ENCODE assay signal across 17 cellular contexts in genomic region chr18:36771246-36771645, GRCh38. TPM values are rescaled to one million over a fixed set of nuclear protein-coding genes. Genes with fewer than 3 reads are reported as not detected.
DNase-seq lines count a peak whose midpoint lies in the region; ATAC-seq and TF ChIP-seq lines count a peak whose summit lies in the region.
"Had no signal": no experiment of that assay in that cellular context is flagged by ENCODE, and none has a peak within 500 bp of the region (broad histone marks: within the 10 kb centered on the region; RNA-seq: fewer than 3 reads in every experiment).

No MANE protein-coding gene starts in this region.

- ATAC-seq in activated naive CD8-positive, alpha-beta T cell treated with anti-CD3 and anti-CD28 coated beads, Interleukin-2, amount 10 ng/mL, durations not matched to agents 7 days and 5 days (ENCODE audit: low read depth), result peak; percentile 63
- ATAC-seq in activated naive CD8-positive, alpha-beta T cell treated with anti-CD3 and anti-CD28 coated beads, Interleukin-2, amount 50 U/mL, for 24 hours, result no peak
- peak; percentile 59 for ATAC-seq in HG02798 (IDR thresholded peaks at IDR 0.05; ENCODE audit: poor library complexity, unreplicated experiment)
- ATAC-seq in GM21717 (IDR thresholded peaks at IDR 0.05; ENCODE audit: unreplicated experiment), result no peak
- ATAC-seq: activated CD8-positive, alpha-beta memory T cell treated with anti-CD3 and anti-CD28 coated beads, Interleukin-2, amount 10 ng/mL, durations not matched to agents 7 days and 5 days; left lobe of liver had no signal

- H3K27me3 Mint-ChIP-seq in activated naive CD8-positive, alpha-beta T cell treated with anti-CD3 and anti-CD28 coated beads, Interleukin-2, amount 10 ng/mL, durations not matched to agents 7 days and 5 days, result no peaks in the 10 kb centered on the region
- peaks cover 2% of the 10 kb centered on the region for H3K27me3 Mint-ChIP-seq in activated naive CD8-positive, alpha-beta T cell treated with anti-CD3 and anti-CD28 coated beads, Interleukin-2, amount 50 U/mL, for 24 hours
- H3K27me3 Mint-ChIP-seq in nephron (ENCODE audit: low read depth), result peaks cover 14% of the 10 kb centered on the region
- peaks cover 7% of the 10 kb centered on the region for H3K27me3 Mint-ChIP-seq in activated naive CD4-positive, alpha-beta T cell treated with anti-CD3 and anti-CD28 coated beads for 36 hours (ENCODE audit: low read depth)
- H3K27me3 Mint-ChIP-seq: activated CD8-positive, alpha-beta memory T cell treated with anti-CD3 and anti-CD28 coated beads, Interleukin-2, amount 10 ng/mL, durations not matched to agents 7 days and 5 days had no signal

- H3K27ac Mint-ChIP-seq in activated naive CD8-positive, alpha-beta T cell treated with anti-CD3 and anti-CD28 coated beads, Interleukin-2, amount 10 ng/mL, durations not matched to agents 7 days and 5 days, result no peak overlapping the region
- no peak overlapping the region for H3K27ac Mint-ChIP-seq in activated naive CD8-positive, alpha-beta T cell treated with anti-CD3 and anti-CD28 coated beads, Interleukin-2, amount 50 U/mL, for 24 hours
- peak overlapping the region in 2 of 3 experiments; percentile 47 to 53 for H3K27ac Mint-ChIP-seq in nephron
- no peak overlapping the region for H3K27ac Mint-ChIP-seq in activated naive CD4-positive, alpha-beta T cell treated with anti-CD3 and anti-CD28 coated beads for 36 hours
- H3K27ac Mint-ChIP-seq: activated CD8-positive, alpha-beta memory T cell treated with anti-CD3 and anti-CD28 coated beads, Interleukin-2, amount 10 ng/mL, durations not matched to agents 7 days and 5 days had no signal

- CTCF ChIA-PET in activated naive CD4-positive, alpha-beta T cell treated with anti-CD3 and anti-CD28 coated beads for 36 hours (lab: Charles Lee), result interaction anchor here (0.9 to 1.4 kb wide), 2 partner anchors 38 to 84 kb away, joined by 3 to 6 read pairs; no protein-coding TSS in a partner anchor

- intact Hi-C loops in activated naive CD4-positive, alpha-beta T cell treated with anti-CD3 and anti-CD28 coated beads for 36 hours (cut with micrococcal nuclease), result no loop called here

- no peak overlapping the region for H3K4me3 Mint-ChIP-seq in activated naive CD8-positive, alpha-beta T cell treated with anti-CD3 and anti-CD28 coated beads, Interleukin-2, amount 10 ng/mL, durations not matched to agents 7 days and 5 days
- no peak overlapping the region for H3K4me3 Mint-ChIP-seq in activated naive CD8-positive, alpha-beta T cell treated with anti-CD3 and anti-CD28 coated beads, Interleukin-2, amount 50 U/mL, for 24 hours
- no peak overlapping the region for H3K4me3 Mint-ChIP-seq in nephron
- H3K4me3 Mint-ChIP-seq in activated naive CD4-positive, alpha-beta T cell treated with anti-CD3 and anti-CD28 coated beads for 36 hours, result no peak overlapping the region
- H3K4me3 Mint-ChIP-seq: activated CD8-positive, alpha-beta memory T cell treated with anti-CD3 and anti-CD28 coated beads, Interleukin-2, amount 10 ng/mL, durations not matched to agents 7 days and 5 days had no signal

- H3K9me3 Mint-ChIP-seq in activated naive CD8-positive, alpha-beta T cell treated with anti-CD3 and anti-CD28 coated beads, Interleukin-2, amount 10 ng/mL, durations not matched to agents 7 days and 5 days, result no peaks in the 10 kb centered on the region
- no peaks in the 10 kb centered on the region for H3K9me3 Mint-ChIP-seq in activated naive CD8-positive, alpha-beta T cell treated with anti-CD3 and anti-CD28 coated beads, Interleukin-2, amount 50 U/mL, for 24 hours
- no peaks in the 10 kb centered on the region for H3K9me3 Mint-ChIP-seq in nephron
- H3K9me3 Mint-ChIP-seq in activated naive CD4-positive, alpha-beta T cell treated with anti-CD3 and anti-CD28 coated beads for 36 hours, result peaks cover 3% of the 10 kb centered on the region

- no peak for TF ChIP-seq CTCF in nephron (IDR thresholded peaks at IDR 0.05; ENCODE audit: unreplicated experiment in 3 of 3)

- H3K36me3 Mint-ChIP-seq in activated naive CD8-positive, alpha-beta T cell treated with anti-CD3 and anti-CD28 coated beads, Interleukin-2, amount 10 ng/mL, durations not matched to agents 7 days and 5 days, result no peaks in the 10 kb centered on the region
- no peaks in the 10 kb centered on the region for H3K36me3 Mint-ChIP-seq in activated naive CD8-positive, alpha-beta T cell treated with anti-CD3 and anti-CD28 coated beads, Interleukin-2, amount 50 U/mL, for 24 hours (ENCODE audit: low read depth)
- H3K36me3 Mint-ChIP-seq in nephron (ENCODE audit: low read depth), result peaks cover 5% of the 10 kb centered on the region
- H3K36me3 Mint-ChIP-seq in activated naive CD4-positive, alpha-beta T cell treated with anti-CD3 and anti-CD28 coated beads for 36 hours (ENCODE audit: low read depth), result no peaks in the 10 kb centered on the region
- H3K36me3 Mint-ChIP-seq: activated CD8-positive, alpha-beta memory T cell treated with anti-CD3 and anti-CD28 coated beads, Interleukin-2, amount 10 ng/mL, durations not matched to agents 7 days and 5 days had no signal

- peaks cover 7% of the 10 kb centered on the region for H3K4me1 Mint-ChIP-seq in activated naive CD8-positive, alpha-beta T cell treated with anti-CD3 and anti-CD28 coated beads, Interleukin-2, amount 10 ng/mL, durations not matched to agents 7 days and 5 days
- peaks cover 7% of the 10 kb centered on the region for H3K4me1 Mint-ChIP-seq in activated naive CD8-positive, alpha-beta T cell treated with anti-CD3 and anti-CD28 coated beads, Interleukin-2, amount 50 U/mL, for 24 hours
- H3K4me1 Mint-ChIP-seq in nephron, result peaks cover 22% of the 10 kb centered on the region
- H3K4me1 Mint-ChIP-seq in activated naive CD4-positive, alpha-beta T cell treated with anti-CD3 and anti-CD28 coated beads for 36 hours (ENCODE audit: low read depth), result peaks cover 3% of the 10 kb centered on the region

- POLR2A ChIA-PET in activated naive CD8-positive, alpha-beta T cell treated with anti-CD3 and anti-CD28 coated beads, Interleukin-2, amount 10 ng/mL, durations not matched to agents 7 days and 5 days (lab: Charles Lee), result no interaction called here

- no peak for DNase-seq in activated naive CD8-positive, alpha-beta T cell treated with anti-CD3 and anti-CD28 coated beads, Interleukin-2, amount 10 ng/mL, durations not matched to agents 7 days and 5 days
- no peak for DNase-seq in activated naive CD8-positive, alpha-beta T cell treated with anti-CD3 and anti-CD28 coated beads, Interleukin-2, amount 50 U/mL, for 24 hours
- DNase-seq in NAMALWA (ENCODE audit: low spot score) (peak; percentile 32), CD1c-positive myeloid dendritic cell (ENCODE audit: extremely low spot score) (no peak)
- no peak for DNase-seq in activated naive CD4-positive, alpha-beta T cell treated with anti-CD3 and anti-CD28 coated beads for 36 hours
- DNase-seq: activated CD4-positive, alpha-beta T cell treated with anti-CD3 and anti-CD28 coated beads for 1 hour; activated CD8-positive, alpha-beta memory T cell treated with anti-CD3 and anti-CD28 coated beads, Interleukin-2, amount 10 ng/mL, durations not matched to agents 7 days and 5 days; amygdala; caudate nucleus; NCI-H1436 treated with DMSO at 0.1 percent for 48 hours; NCI-H774; nucleus accumbens; stimulated activated CD4-positive, alpha-beta T cell treated with anti-CD3 and anti-CD28 coated beads, Interleukin-12 subunit alpha, Interleukin-12 subunit beta, amount 100 ng/mL, for 4 hours had no signal

RNA-seq across cellular contexts. Expression of gene TPGS2, which starts 57.6 kb away (rescaled TPM):
- total RNA-seq in activated naive CD8-positive, alpha-beta T cell treated with anti-CD3 and anti-CD28 coated beads, Interleukin-2, amount 10 ng/mL, durations not matched to agents 7 days and 5 days, result 100 to 1,000 TPM; 107 to 115 TPM
- 10 to 100 TPM; 71.5 to 73.4 TPM for total RNA-seq in activated naive CD4-positive, alpha-beta T cell treated with anti-CD3 and anti-CD28 coated beads for 36 hours

RNA-seq across cellular contexts. Expression of gene KIAA1328, which starts 57.7 kb away (rescaled TPM):
- 10 to 100 TPM in 1 of 2 experiments, 1 to 10 TPM in 1; 9.8 to 10.7 TPM for total RNA-seq in activated naive CD8-positive, alpha-beta T cell treated with anti-CD3 and anti-CD28 coated beads, Interleukin-2, amount 10 ng/mL, durations not matched to agents 7 days and 5 days
- 1 to 10 TPM; 7.2 to 7.8 TPM for total RNA-seq in activated naive CD4-positive, alpha-beta T cell treated with anti-CD3 and anti-CD28 coated beads for 36 hours

Comparison
In these comparisons a context has a peak if more than half of its experiments do, and no peak if none do; other contexts are left out.
1. ATAC-seq: peak in activated naive CD8-positive, alpha-beta T cell treated with anti-CD3 and anti-CD28 coated beads, Interleukin-2, amount 10 ng/mL, durations not matched to agents 7 days and 5 days (single experiment) and HG02798 (single experiment); none in activated naive CD8-positive, alpha-beta T cell treated with anti-CD3 and anti-CD28 coated beads, Interleukin-2, amount 50 U/mL, for 24 hours (single experiment) and GM21717 (single experiment).
2. H3K27ac Mint-ChIP-seq: peak in nephron (2 of 3); none in activated naive CD8-positive, alpha-beta T cell treated with anti-CD3 and anti-CD28 coated beads, Interleukin-2, amount 10 ng/mL, durations not matched to agents 7 days and 5 days (single experiment), activated naive CD8-positive, alpha-beta T cell treated with anti-CD3 and anti-CD28 coated beads, Interleukin-2, amount 50 U/mL, for 24 hours (single experiment) and activated naive CD4-positive, alpha-beta T cell treated with anti-CD3 and anti-CD28 coated beads for 36 hours (single experiment).